Comparison of ENCODE assay signal across 8 cellular contexts in genomic region chr15:58988011-58988785, GRCh38. TPM values are rescaled to one million over a fixed set of nuclear protein-coding genes. Genes with fewer than 3 reads are reported as not detected.
A peak's percentile ranks its signal among the peaks of the same experiment; 100 is the strongest.
DNase-seq lines count a peak whose midpoint lies in the region; ATAC-seq, FAIRE-seq and TF ChIP-seq lines count a peak whose summit lies in the region.

No MANE protein-coding gene starts in this region.

- H3K4me1 Mint-ChIP-seq in activated naive CD8-positive, alpha-beta T cell (ENCODE audit: low read depth): peaks cover 46% of the 10 kb centered on the region
- H3K4me1 Mint-ChIP-seq in osteocyte (ENCODE audit: unreplicated experiment): peaks cover 34% of the 10 kb centered on the region

- H3K27ac ChIP-seq in SJSA1 (peak overlapping the region; percentile 21; the same call in 1 of the 2 replicates), tibial artery (peak overlapping the region; percentile 88 to 93)

- peaks cover 11% of the 10 kb centered on the region for H3K36me3 ChIP-seq in SJSA1
- H3K36me3 ChIP-seq in tibial artery: peaks cover 0 to 8% (median 4%) of the 10 kb centered on the region in 3 donors

- TF ChIP-seq CTCF in osteocyte (IDR thresholded peaks at IDR 0.05) (no peak), tibial artery (IDR thresholded peaks at IDR 0.05) (no peak)

- DNase-seq in D341Med (ENCODE audit: low spot score): peak; percentile 85
- peak; percentile 53 for DNase-seq in HTR-8/SVneo (ENCODE audit: insufficient read length, low spot score)
- DNase-seq in SJSA1 (ENCODE audit: low read depth in 1 of 2, low spot score in 2 of 2): peak in 1 of 2 experiments; percentile 57
- peak; percentile 91 for DNase-seq in Right ventricle myocardium inferior (ENCODE audit: missing footprints)
- no peak for DNase-seq in osteocyte (ENCODE audit: extremely low spot score, unreplicated experiment)
- DNase-seq in tibial artery: peak; percentile 67 to 84

- peak; percentile 9 for FAIRE-seq in HTR-8/SVneo (lab: Jason Lieb, UNC)

- peaks cover 4% of the 10 kb centered on the region; the same call in 1 of the 2 replicates for H3K4me1 ChIP-seq in SJSA1 (replicated peaks)
- peaks cover 0 to 26% (median 11%) of the 10 kb centered on the region in 4 donors for H3K4me1 ChIP-seq in tibial artery

- H3K36me3 Mint-ChIP-seq in activated naive CD8-positive, alpha-beta T cell: peaks cover 6% of the 10 kb centered on the region
- peaks cover 8% of the 10 kb centered on the region for H3K36me3 Mint-ChIP-seq in osteocyte (ENCODE audit: unreplicated experiment)

- peak overlapping the region; percentile 89 for H3K27ac Mint-ChIP-seq in activated naive CD8-positive, alpha-beta T cell
- H3K27ac Mint-ChIP-seq in osteocyte (ENCODE audit: unreplicated experiment): peak overlapping the region; percentile 91

- intact Hi-C loops in Right ventricle myocardium inferior (cut with DNase I) (no loop called here), tibial artery (cut with DNase I; ENCODE audit: low total_unique reads) (no loop called here)

- H3K27me3 ChIP-seq in SJSA1 (replicated peaks) (no peaks in the 10 kb centered on the region), tibial artery (no peaks in the 10 kb centered on the region)

- peak; percentile 44 for ATAC-seq in GM21360 (IDR thresholded peaks at IDR 0.05; ENCODE audit: unreplicated experiment)
- peak; percentile 80 for ATAC-seq in Right ventricle myocardium inferior

- H3K4me3 Mint-ChIP-seq in activated naive CD8-positive, alpha-beta T cell: peak overlapping the region; percentile 95
- peak overlapping the region; percentile 98 for H3K4me3 Mint-ChIP-seq in osteocyte (ENCODE audit: unreplicated experiment)

- H3K9me3 ChIP-seq in SJSA1 (replicated peaks) (no peaks in the 10 kb centered on the region), tibial artery (no peaks in the 10 kb centered on the region)

- peak overlapping the region; percentile 87 for H3K4me3 ChIP-seq in SJSA1
- peak overlapping the region; percentile 72 to 92 for H3K4me3 ChIP-seq in tibial artery

- no peaks in the 10 kb centered on the region for H3K27me3 Mint-ChIP-seq in activated naive CD8-positive, alpha-beta T cell
- peaks cover 24% of the 10 kb centered on the region for H3K27me3 Mint-ChIP-seq in osteocyte (ENCODE audit: unreplicated experiment)

- no peaks in the 10 kb centered on the region for H3K9me3 Mint-ChIP-seq in activated naive CD8-positive, alpha-beta T cell (ENCODE audit: low read depth)
- no peaks in the 10 kb centered on the region for H3K9me3 Mint-ChIP-seq in osteocyte (ENCODE audit: unreplicated experiment)

RNA-seq across cellular contexts. Expression of gene RNF111, which starts 0.7 kb away (rescaled TPM):
- 16.6 and 17.7 TPM in 2 replicates for total RNA-seq in SJSA1 (2014; rRNA removed; shearing (Covaris generic))
- total RNA-seq in Right ventricle myocardium inferior: 22.2 TPM
- total RNA-seq in osteocyte: 32.3 and 33.8 TPM in 2 replicates

RNA-seq across cellular contexts. Expression of gene SLTM, which starts 54.7 kb away (rescaled TPM):
- 60.6 and 71.9 TPM in 2 replicates for total RNA-seq in SJSA1 (2014; rRNA removed; shearing (Covaris generic))
- 49.2 TPM for total RNA-seq in Right ventricle myocardium inferior
- 87.3 and 93.9 TPM in 2 replicates for total RNA-seq in osteocyte
